In genomic region chr3:23385327-23385726, GRCh38 we compare ENCODE assay signal across 26 cellular contexts.
DNase-seq lines count a peak whose midpoint lies in the region; ATAC-seq and TF ChIP-seq lines count a peak whose summit lies in the region.
"Had no signal": no experiment of that assay in that cellular context is flagged by ENCODE, and none has a peak within 500 bp of the region (broad histone marks: within the 10 kb centered on the region; RNA-seq: fewer than 3 reads in every experiment).

No MANE protein-coding gene starts in this region.

- no peaks in the 10 kb centered on the region for H3K36me3 ChIP-seq in psoas muscle (ENCODE audit: insufficient read depth in 1 of 2, low read depth in 1 of 2)
- H3K36me3 ChIP-seq: left ventricle myocardium inferior, transverse colon had no signal

- no peak overlapping the region for H3K27ac ChIP-seq in psoas muscle
- H3K27ac ChIP-seq: body of pancreas, hepatocyte, left ventricle myocardium inferior, transverse colon had no signal

- intact Hi-C loops in psoas muscle (cut with DNase I): no loop called here

- no peaks in the 10 kb centered on the region for H3K9me3 ChIP-seq in psoas muscle
- H3K9me3 ChIP-seq: body of pancreas, Caco-2, left ventricle myocardium inferior, transverse colon had no signal

- peaks cover 51% of the 10 kb centered on the region for H3K4me1 ChIP-seq in psoas muscle
- H3K4me1 ChIP-seq: body of pancreas, Caco-2, transverse colon had no signal

- DNase-seq in DMS53 (lab: John Stamatoyannopoulos, UW) (peak; percentile 12), DMS53 treated with DMSO at 0.1 percent for 48 hours (lab: John Stamatoyannopoulos, UW; ENCODE audit: unreplicated experiment) (no peak), NCI-H1694 treated with DMSO at 0.1 percent for 48 hours (lab: John Stamatoyannopoulos, UW) (peak; percentile 38), NCI-H748 treated with DMSO at 0.1 percent for 48 hours (lab: John Stamatoyannopoulos, UW) (peak; percentile 19), psoas muscle (no peak), NCI-H187 treated with DMSO at 0.1 percent for 48 hours (lab: John Stamatoyannopoulos, UW) (no peak), NCI-H226 (no peak), dermis blood vessel endothelial cell (no peak)
- DNase-seq: activated CD4-positive, alpha-beta T cell treated with anti-CD3 and anti-CD28 coated beads, Interleukin-2, amount 50 U/mL, for 4 hours; activated CD8-positive, alpha-beta memory T cell treated with anti-CD3 and anti-CD28 coated beads, Interleukin-2, amount 50 U/mL, for 48 hours; body of pancreas; Caco-2; effector memory CD4-positive, alpha-beta T cell; foreskin melanocyte; GOT3; immature natural killer cell; IMR-90; left ventricle myocardium inferior; natural killer cell; right cardiac atrium; RPMI8226; stimulated activated naive CD8-positive, alpha-beta T cell treated with anti-CD3 and anti-CD28 coated beads, Interleukin-15, amount 100 ng/mL, for 72 hours; transverse colon had no signal

- 11 to 26% (median 16%) methylated on average over 1 of the region's 1 CpG for WGBS in psoas muscle, 3 donors

- no peaks in the 10 kb centered on the region for H3K27me3 ChIP-seq in psoas muscle (ENCODE audit: insufficient read depth in 3 of 3, low read length in 2 of 3)
- H3K27me3 ChIP-seq: body of pancreas, hepatocyte, transverse colon had no signal

- ATAC-seq in psoas muscle: peak; percentile 39 to 64 (median 62)
- ATAC-seq: body of pancreas; esophagus mucosa; natural killer cell; right cardiac atrium; SK-N-SH treated with all-trans-retinoic acid at 6 μM for 48 hours; stimulated activated naive CD8-positive, alpha-beta T cell treated with anti-CD3 and anti-CD28 coated beads, Interleukin-15, amount 100 ng/mL, for 72 hours had no signal

- no peak for TF ChIP-seq CTCF in psoas muscle (IDR thresholded peaks at IDR 0.05)

- no peak overlapping the region for H3K4me3 ChIP-seq in psoas muscle
- H3K4me3 ChIP-seq: body of pancreas, hepatocyte, left ventricle myocardium inferior, transverse colon had no signal

Comparison
In these comparisons a context has a peak if more than half of its experiments do, and no peak if none do; other contexts are left out.
1. DNase-seq: peak in DMS53 (single experiment), NCI-H1694 treated with DMSO at 0.1 percent for 48 hours (single experiment) and NCI-H748 treated with DMSO at 0.1 percent for 48 hours (single experiment); none in DMS53 treated with DMSO at 0.1 percent for 48 hours (single experiment), psoas muscle (0 of 2), NCI-H187 treated with DMSO at 0.1 percent for 48 hours (single experiment), NCI-H226 (single experiment) and dermis blood vessel endothelial cell (single experiment).